In genomic region chr20:8019178-8019997, GRCh38 we compare ENCODE assay signal across 8 cellular contexts. TPM values are rescaled to one million over a fixed set of nuclear protein-coding genes. Genes with fewer than 3 reads are reported as not detected.
DNase-seq lines count a peak whose midpoint lies in the region; ATAC-seq and TF ChIP-seq lines count a peak whose summit lies in the region.

Gene TMX4, minus strand, starts transcription at chr20:8019761. Its CDS starts 148 bp downstream, at chr20:8019613.

- peaks cover 0 to 35% (median 12%) of the 10 kb centered on the region in 11 experiments; a peak in 11 of 22 replicates for H4K20me1 ChIP-seq in BLaER1 treated with 17β-estradiol and CSF1 and Interleukin-3, amounts not matched to agents 10 nM and 100 nM

- peak within 1 kb of the TSS; percentile 78 to 92 (median 89) for H3K4me2 ChIP-seq in BLaER1 treated with 17β-estradiol and CSF1 and Interleukin-3, amounts not matched to agents 10 nM and 100 nM

- peak within 1 kb of the TSS; percentile 79 to 97 (median 92) for H3K4me3 ChIP-seq in BLaER1 treated with 17β-estradiol and CSF1 and Interleukin-3, amounts not matched to agents 10 nM and 100 nM
- peak within 1 kb of the TSS; percentile 83 to 85 for H3K4me3 ChIP-seq in left lung

- H3K36me3 ChIP-seq in BLaER1 treated with 17β-estradiol and CSF1 and Interleukin-3, amounts not matched to agents 10 nM and 100 nM: peaks cover 0 to 24% (median 15%) of the 10 kb centered on the region in 11 experiments; a peak in 14 of 22 replicates
- no peaks in the 10 kb centered on the region for H3K36me3 ChIP-seq in left lung

- H3K9me3 ChIP-seq in BLaER1 treated with 17β-estradiol and CSF1 and Interleukin-3, amounts not matched to agents 10 nM and 100 nM (replicated peaks in 1 of 11): peaks cover 0 to 9% (median 0%) of the 10 kb centered on the region in 11 experiments; a peak in 1 of 22 replicates
- H3K9me3 ChIP-seq in left lung: no peaks in the 10 kb centered on the region

- H3K27me3 ChIP-seq in BLaER1 treated with 17β-estradiol and CSF1 and Interleukin-3, amounts not matched to agents 10 nM and 100 nM: no peaks in the 10 kb centered on the region
- H3K27me3 ChIP-seq in left lung: no peaks in the 10 kb centered on the region

- peak within 1 kb of the TSS; percentile 95 to 100 (median 98) for H3K9ac ChIP-seq in BLaER1 treated with 17β-estradiol and CSF1 and Interleukin-3, amounts not matched to agents 10 nM and 100 nM

- intact Hi-C loops in left lung (cut with DNase I): no loop called here

- peaks cover 39 to 65% (median 52%) of the 10 kb centered on the region in 10 experiments for H3K4me1 ChIP-seq in BLaER1 treated with 17β-estradiol and CSF1 and Interleukin-3, amounts not matched to agents 10 nM and 100 nM
- H3K4me1 ChIP-seq in left lung: peaks cover 0 to 18% of the 10 kb centered on the region in 2 donors

- peak within 1 kb of the TSS; percentile 96 to 100 (median 98) for H3K27ac ChIP-seq in BLaER1 treated with 17β-estradiol and CSF1 and Interleukin-3, amounts not matched to agents 10 nM and 100 nM
- peak within 1 kb of the TSS; percentile 96 to 100 for H3K27ac ChIP-seq in left lung

- TF ChIP-seq CTCF in left lung (IDR thresholded peaks at IDR 0.05): peak; percentile 21 to 72

- DNase-seq in GM19240 (ENCODE audit: insufficient read length, low spot score): peak; percentile 52
- peak; percentile 82 for DNase-seq in NCI-H524 treated with DMSO at 0.1 percent for 48 hours (lab: John Stamatoyannopoulos, UW)
- DNase-seq in activated CD4-positive, alpha-beta T cell treated with anti-CD3 and anti-CD28 coated beads, Interleukin-2, amount 50 U/mL, for 1 hour: peak; percentile 84
- DNase-seq in dedifferentiated amniotic fluid mesenchymal stem cell (ENCODE audit: extremely low spot score): peak; percentile 95
- peak; percentile 98 to 100 for DNase-seq in left lung
- peak; percentile 88 to 90 for DNase-seq in stimulated activated CD4-positive, alpha-beta T cell treated with anti-CD3 and anti-CD28 coated beads, Interleukin-2, amount 100 ng/mL, for 48 hours

- ATAC-seq in HG03460 (IDR thresholded peaks at IDR 0.05; ENCODE audit: unreplicated experiment): peak; percentile 89
- peak; percentile 98 for ATAC-seq in left lung

RNA-seq across cellular contexts. Expression of gene TMX4, which starts in this region (rescaled TPM):
- total RNA-seq in left lung: 10 to 100 TPM; 29.4 to 45.2 TPM

Comparison
In these comparisons a context has a peak if more than half of its experiments do, and no peak if none do; other contexts are left out.
1. Peak in every context shown above with its lines: DNase-seq, ATAC-seq, H3K4me3 ChIP-seq and H3K27ac ChIP-seq.